Comparison of ENCODE assay signal across 10 cellular contexts in the genomic region with DNA sequence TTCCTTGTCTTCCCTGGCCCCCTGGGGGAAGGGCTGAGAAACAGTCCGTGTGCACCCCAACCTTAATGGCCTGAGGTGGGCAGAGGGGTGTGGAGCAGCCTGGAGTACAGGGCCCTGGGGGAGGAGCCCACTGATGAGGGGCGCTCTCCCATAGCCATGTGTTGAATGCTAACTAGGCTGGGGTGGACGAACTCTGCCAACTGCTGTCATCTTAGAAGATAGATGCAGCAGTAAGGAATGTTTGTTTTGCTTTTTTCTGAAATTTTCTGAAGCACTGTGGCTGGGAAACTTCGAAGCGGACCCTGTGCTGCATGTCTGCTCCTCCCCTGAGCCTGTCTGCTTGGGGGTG. TPM values are rescaled to one million over a fixed set of nuclear protein-coding genes. Genes with fewer than 3 reads are reported as not detected.
DNase-seq lines count a peak whose midpoint lies in the region; ATAC-seq, FAIRE-seq and TF ChIP-seq lines count a peak whose summit lies in the region.
"Had no signal": no experiment of that assay in that cellular context is flagged by ENCODE, and none has a peak within 500 bp of the region (broad histone marks: within the 10 kb centered on the region; RNA-seq: fewer than 3 reads in every experiment).

No MANE protein-coding gene starts in this region.

- H4K20me1 ChIP-seq in osteoblast (ENCODE audit: insufficient read depth, low read length): peaks cover 8% of the 10 kb centered on the region

- peak overlapping the region; percentile 28 for H3K4me3 Mint-ChIP-seq in T-helper 17 cell

- H3K4me1 ChIP-seq in gastrocnemius medialis (peaks cover 43 to 48% of the 10 kb centered on the region in 2 donors), osteoblast (ENCODE audit: insufficient read depth, low read length) (peaks cover 16% of the 10 kb centered on the region)

- H3K79me2 ChIP-seq in osteoblast (ENCODE audit: insufficient read depth, low read length): no peaks in the 10 kb centered on the region

- H3K4me1 Mint-ChIP-seq in T-helper 17 cell: peaks cover 47% of the 10 kb centered on the region

- no peaks in the 10 kb centered on the region for H3K27me3 Mint-ChIP-seq in T-helper 17 cell

- H3K27ac ChIP-seq in gastrocnemius medialis (peak overlapping the region in 3 of 4 donors; percentile 46 to 69 (median 61)), osteoblast (ENCODE audit: low read depth, low read length) (no peak overlapping the region)

- H3K4me3 ChIP-seq in gastrocnemius medialis (no peak overlapping the region), osteoblast (ENCODE audit: insufficient read depth, low read length) (no peak overlapping the region)

- no peak for TF ChIP-seq CTCF in gastrocnemius medialis (IDR thresholded peaks at IDR 0.05 in 4 of 5, conservative IDR thresholded peaks at IDR 0.05 in 1 of 5)
- TF ChIP-seq CTCF in osteoblast (IDR thresholded peaks at IDR 0.05; ENCODE audit: extremely low read depth, low read depth, low read length): no peak

- no peak for ATAC-seq in T-helper 17 cell
- peak; percentile 4 to 7 for ATAC-seq in left cardiac atrium
- ATAC-seq in gastrocnemius medialis: no peak
- no peak for ATAC-seq in GM18867 (IDR thresholded peaks at IDR 0.05; ENCODE audit: unreplicated experiment)
- no peak for ATAC-seq in GM21529 (IDR thresholded peaks at IDR 0.05; ENCODE audit: unreplicated experiment)
- ATAC-seq: stimulated activated naive CD8-positive, alpha-beta T cell treated with anti-CD3 and anti-CD28 coated beads, Interleukin-15, Interleukin-2, amounts not matched to agents 100 U/mL and 50 U/mL, for 24 hours had no signal

- H3K36me3 Mint-ChIP-seq in T-helper 17 cell (ENCODE audit: low read depth): peaks cover 5% of the 10 kb centered on the region

- H3K36me3 ChIP-seq in gastrocnemius medialis (peaks cover 0 to 29% of the 10 kb centered on the region in 2 donors), osteoblast (ENCODE audit: insufficient read depth, low read length) (peaks cover 23% of the 10 kb centered on the region)

- intact Hi-C loops in left cardiac atrium (cut with DNase I): no loop called here
- intact Hi-C loops in gastrocnemius medialis (cut with DNase I; ENCODE audit: low total_unique reads): no loop called here

- TF ChIP-seq POLR2A in GM12892 (IDR thresholded peaks at IDR 0.05; ENCODE audit: low read depth, low read length): 0 out of 2 replicates have a peak, but pooled peaks have one; percentile 6
- no peak for TF ChIP-seq POLR2A in gastrocnemius medialis (IDR thresholded peaks at IDR 0.05)

- DNase-seq in GM12892 (ENCODE audit: insufficient read length) (no peak), T-helper 17 cell (no peak), left cardiac atrium (no peak), gastrocnemius medialis (no peak), NOMO-1 (lab: John Stamatoyannopoulos, UW; ENCODE audit: unreplicated experiment in 2 of 2) (no peak), osteoblast (ENCODE audit: insufficient read length, low spot score, missing footprints) (no peak)
- DNase-seq: stimulated activated naive CD8-positive, alpha-beta T cell treated with anti-CD3 and anti-CD28 coated beads, Interleukin-15, Interleukin-2, amounts not matched to agents 100 U/mL and 50 U/mL, for 24 hours had no signal

- no peak overlapping the region for H2AFZ ChIP-seq in osteoblast (ENCODE audit: low read length)

- H3K4me2 ChIP-seq in osteoblast (ENCODE audit: insufficient read depth, low read length): no peak overlapping the region

- H3K27me3 ChIP-seq in gastrocnemius medialis (no peaks in the 10 kb centered on the region), osteoblast (ENCODE audit: insufficient read depth, low read length) (no peaks in the 10 kb centered on the region)

- peak overlapping the region; percentile 90 for H3K27ac Mint-ChIP-seq in T-helper 17 cell

- H3K9me3 ChIP-seq in T-helper 17 cell (ENCODE audit: control insufficient read depth, low read length, poor library complexity, severe bottlenecking) (no peaks in the 10 kb centered on the region), gastrocnemius medialis (no peaks in the 10 kb centered on the region), osteoblast (ENCODE audit: low read depth, low read length) (no peaks in the 10 kb centered on the region)

- in situ Hi-C loops in gastrocnemius medialis (cut with MboI; ENCODE audit: low sequenced_read_pairs in 4 of 4): no loop called here

- FAIRE-seq in GM12892 (lab: Jason Lieb, UNC): peak; percentile 17
- FAIRE-seq: colon had no signal

RNA-seq across cellular contexts. Expression of gene SRSF5, which starts 54.8 kb away (rescaled TPM):
- 342 TPM for polyA plus RNA-seq in GM12892 (2012; ENCODE audit: missing spikeins)
- 1,000 to 10,000 TPM; 1,334 to 1,459 TPM for total RNA-seq in T-helper 17 cell
- total RNA-seq in left cardiac atrium: 100 to 1,000 TPM; 173 to 284 TPM
- total RNA-seq in gastrocnemius medialis: 100 to 1,000 TPM in 1 of 4 donors, 10 to 100 TPM in 3; 57.5 to 113 (median 84.6) TPM
- 157 TPM in 2 replicates for total RNA-seq in osteoblast

Comparison
In these comparisons a context has a peak if more than half of its experiments do, and no peak if none do; other contexts are left out.
1. ATAC-seq: peak in left cardiac atrium (2 of 2); none in T-helper 17 cell (single experiment), gastrocnemius medialis (0 of 2), GM18867 (single experiment) and GM21529 (single experiment).